ENCODE assay signal across 13 cellular contexts in the genomic region with DNA sequence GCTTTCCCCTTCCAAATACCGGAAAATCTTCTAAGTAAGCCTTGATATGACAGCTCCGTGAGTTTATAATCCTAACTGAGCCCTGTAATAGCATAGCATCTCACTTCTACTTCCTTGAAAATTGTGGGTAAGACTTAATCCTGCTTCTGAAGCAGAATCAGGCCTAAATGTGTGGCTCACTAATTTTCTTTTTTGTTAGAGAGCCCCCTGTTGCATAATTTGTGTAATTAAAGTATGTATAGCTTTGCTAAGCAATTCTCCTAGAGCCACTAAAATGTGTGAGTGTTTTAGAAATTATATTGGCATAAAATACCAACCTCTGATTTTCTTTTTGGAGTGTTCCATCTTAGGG.
DNase-seq lines count a peak whose midpoint lies in the region; ATAC-seq, FAIRE-seq and TF ChIP-seq lines count a peak whose summit lies in the region.
"Had no signal": no experiment of that assay in that cellular context is flagged by ENCODE, and none has a peak within 500 bp of the region (broad histone marks: within the 10 kb centered on the region; RNA-seq: fewer than 3 reads in every experiment).

No MANE protein-coding gene starts in this region.

- H3K4me2 ChIP-seq in A549 (0 out of 3 replicates have a peak overlapping the region, but pooled peaks have one; percentile 26), HCT116 (ENCODE audit: low read length) (no peak overlapping the region)

- RAD21 ChIA-PET in HCT116 (lab: Charles Lee; ENCODE audit: low non-redundant PET in 1 of 2, low total read pairs in 2 of 2, uncharacterized antibody in 2 of 2, unreplicated experiment in 2 of 2) = no interaction called here

- H3K4me3 ChIP-seq in A549 (no peak overlapping the region), HCT116 (replicated peaks in 1 of 2; ENCODE audit: low read depth in 1 of 2, low read length in 2 of 2) (no peak overlapping the region), MG63 (no peak overlapping the region)
- H3K4me3 ChIP-seq: uterus had no signal

- H3K79me2 ChIP-seq in HCT116 (ENCODE audit: insufficient read depth, low read length) = no peaks in the 10 kb centered on the region

- TF ChIP-seq CTCF in A549 (IDR thresholded peaks at IDR 0.05) (peak; percentile 28; the same call in 2 of the 3 replicates), HCT116 (IDR thresholded peaks at IDR 0.05 in 2 of 3, conservative IDR thresholded peaks at IDR 0.05 in 1 of 3; ENCODE audit: borderline replicate concordance in 1 of 3, insufficient read depth in 1 of 3, low read depth in 2 of 3, low read length in 2 of 3) (peak; percentile 23 to 57 (median 25); a peak in 4 of 6 replicates)

- intact Hi-C loops in HCT116 (cut with micrococcal nuclease) = loop anchor here (1.0 to 2.0 kb wide), 3 partner anchors 235 to 1006 kb away; no protein-coding TSS in a partner anchor

- DNase-seq in A549 (ENCODE audit: low read depth in 1 of 2, low spot score in 1 of 2) = no peak
- DNase-seq in HCT116 (ENCODE audit: low read depth, low spot score) = no peak
- DNase-seq in NCI-H82 (lab: John Stamatoyannopoulos, UW) = peak; percentile 83
- DNase-seq in MG63 = no peak
- DNase-seq in activated CD4-positive, alpha-beta T cell treated with anti-CD3 and anti-CD28 coated beads, Interleukin-2, amount 50 U/mL, for 1 hour = no peak
- DNase-seq in KG1 (lab: John Stamatoyannopoulos, UW) = no peak
- DNase-seq: activated T-cell treated with anti-CD3 and anti-CD28 coated beads, Interleukin-2, amount 50 U/mL, for 24 hours; effector memory CD8-positive, alpha-beta T cell; Right ventricle myocardium superior; stimulated activated CD4-positive, alpha-beta T cell treated with anti-CD3 and anti-CD28 coated beads, Interleukin-4, amount 100 ng/mL, for 24 hours; uterus had no signal

- POLR2A ChIA-PET in A549 (lab: Yijun Ruan, JAX) (interaction anchor here (0.6 kb wide), 1 partner anchor 1043 kb away, joined by 4 read pairs; no protein-coding TSS in a partner anchor), HCT116 (lab: Charles Lee) (no interaction called here)

- CTCF ChIA-PET in A549 (lab: Yijun Ruan, JAX) (interaction anchor here (0.9 to 3.7 kb wide), 4 partner anchors 9 to 1007 kb away, joined by 3 to 16 read pairs (median 3); no protein-coding TSS in a partner anchor), HCT116 (lab: Charles Lee) (interaction anchor here (0.7 to 2.4 kb wide), 13 partner anchors 8 to 920 kb away, joined by 3 to 23 read pairs (median 5); no protein-coding TSS in a partner anchor)

- no peak for FAIRE-seq in A549 (lab: Jason Lieb, UNC)

- peak in 1 of 2 experiments; percentile 33; a peak in 2 of 5 replicates for TF ChIP-seq RAD21 in A549 (conservative IDR thresholded peaks at IDR 0.05 in 1 of 2, IDR thresholded peaks at IDR 0.05 in 1 of 2)
- peak; percentile 54 for TF ChIP-seq RAD21 in HCT116 (IDR thresholded peaks at IDR 0.05; ENCODE audit: low read depth)

- H3K27me3 ChIP-seq in HCT116 (ENCODE audit: insufficient read depth, low read length) (peaks cover 15% of the 10 kb centered on the region; the same call in 1 of the 2 replicates), MG63 (no peaks in the 10 kb centered on the region)
- H3K27me3 ChIP-seq: uterus had no signal

- BruUV-seq in HCT116 (replicated peaks; lab: Mats Ljungman, UMichigan) = no TSS peak

- H3K36me3 ChIP-seq in HCT116 (ENCODE audit: control insufficient read depth in 1 of 2, insufficient read depth in 2 of 2, low read length in 2 of 2) (no peaks in the 10 kb centered on the region), MG63 (no peaks in the 10 kb centered on the region)
- H3K36me3 ChIP-seq: uterus had no signal

- no peak overlapping the region for H2AFZ ChIP-seq in HCT116 (ENCODE audit: low read depth, low read length, poor library complexity, severe bottlenecking)

- TF ChIP-seq POLR2A in A549 (IDR thresholded peaks at IDR 0.05; ENCODE audit: low read length) (no peak), HCT116 (IDR thresholded peaks at IDR 0.05; ENCODE audit: borderline replicate concordance, extremely low read depth, insufficient read depth, insufficient read length) (no peak)

- ATAC-seq in A549 (peak; percentile 19 to 40; a peak in 2 of 6 replicates), HCT116 (peak; percentile 46; the same call in 1 of the 2 replicates), esophagus mucosa (peak; percentile 76), HG02852 (IDR thresholded peaks at IDR 0.05; ENCODE audit: unreplicated experiment) (no peak)
- ATAC-seq: effector memory CD8-positive, alpha-beta T cell had no signal

- no peak overlapping the region for H3K9ac ChIP-seq in HCT116 (ENCODE audit: low read length)

- peaks cover 12% of the 10 kb centered on the region for H3K4me1 ChIP-seq in A549
- H3K4me1 ChIP-seq in HCT116 (ENCODE audit: control insufficient read depth in 1 of 2, insufficient read depth in 2 of 2, low read length in 2 of 2) = no peaks in the 10 kb centered on the region
- H3K4me1 ChIP-seq: uterus had no signal

- no peaks in the 10 kb centered on the region for H4K20me1 ChIP-seq in HCT116 (ENCODE audit: insufficient read depth)

- WGBS in A549 (ENCODE audit: missing lambda C conversion rate) = 71% methylated on average over 2 of the region's 2 CpGs

- H3K9me2 ChIP-seq in HCT116 (ENCODE audit: insufficient read depth) = no peaks in the 10 kb centered on the region

- H3K9me3 ChIP-seq in A549 = no peaks in the 10 kb centered on the region
- no peaks in the 10 kb centered on the region for H3K9me3 ChIP-seq in HCT116 (ENCODE audit: control insufficient read depth in 1 of 2, insufficient read depth in 1 of 2, low read depth in 1 of 2, low read length in 2 of 2)
- 0 out of 2 replicates have a peak, but pooled peaks cover 1% of the 10 kb centered on the region for H3K9me3 ChIP-seq in MG63
- H3K9me3 ChIP-seq: uterus had no signal

- H3K27ac ChIP-seq in A549 (no peak overlapping the region), HCT116 (ENCODE audit: low read depth, low read length) (no peak overlapping the region)
- H3K27ac ChIP-seq: uterus had no signal

- TF ChIP-seq EP300 in A549 (IDR thresholded peaks at IDR 0.05) = no peak

TF ChIP-seq in A549, 52 proteins besides CTCF, POLR2A, EP300 and RAD21:
- TF ChIP-seq, protein P1, sequence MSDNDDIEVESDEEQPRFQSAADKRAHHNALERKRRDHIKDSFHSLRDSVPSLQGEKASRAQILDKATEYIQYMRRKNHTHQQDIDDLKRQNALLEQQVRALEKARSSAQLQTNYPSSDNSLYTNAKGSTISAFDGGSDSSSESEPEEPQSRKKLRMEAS (IDR thresholded peaks at IDR 0.05) = no peak
- 0 out of 3 replicates have a peak, but pooled peaks have one; percentile 10 for TF ChIP-seq SMC3 (IDR thresholded peaks at IDR 0.05)

TF ChIP-seq in HCT116, 20 proteins besides CTCF, POLR2A, EP300 and RAD21:
- TF ChIP-seq, protein P2, sequence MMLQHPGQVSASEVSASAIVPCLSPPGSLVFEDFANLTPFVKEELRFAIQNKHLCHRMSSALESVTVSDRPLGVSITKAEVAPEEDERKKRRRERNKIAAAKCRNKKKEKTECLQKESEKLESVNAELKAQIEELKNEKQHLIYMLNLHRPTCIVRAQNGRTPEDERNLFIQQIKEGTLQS (IDR thresholded peaks at IDR 0.05) = no peak
- no peak for TF ChIP-seq SIN3A (IDR thresholded peaks at IDR 0.05; ENCODE audit: low read depth)
- TF ChIP-seq, protein P3, sequence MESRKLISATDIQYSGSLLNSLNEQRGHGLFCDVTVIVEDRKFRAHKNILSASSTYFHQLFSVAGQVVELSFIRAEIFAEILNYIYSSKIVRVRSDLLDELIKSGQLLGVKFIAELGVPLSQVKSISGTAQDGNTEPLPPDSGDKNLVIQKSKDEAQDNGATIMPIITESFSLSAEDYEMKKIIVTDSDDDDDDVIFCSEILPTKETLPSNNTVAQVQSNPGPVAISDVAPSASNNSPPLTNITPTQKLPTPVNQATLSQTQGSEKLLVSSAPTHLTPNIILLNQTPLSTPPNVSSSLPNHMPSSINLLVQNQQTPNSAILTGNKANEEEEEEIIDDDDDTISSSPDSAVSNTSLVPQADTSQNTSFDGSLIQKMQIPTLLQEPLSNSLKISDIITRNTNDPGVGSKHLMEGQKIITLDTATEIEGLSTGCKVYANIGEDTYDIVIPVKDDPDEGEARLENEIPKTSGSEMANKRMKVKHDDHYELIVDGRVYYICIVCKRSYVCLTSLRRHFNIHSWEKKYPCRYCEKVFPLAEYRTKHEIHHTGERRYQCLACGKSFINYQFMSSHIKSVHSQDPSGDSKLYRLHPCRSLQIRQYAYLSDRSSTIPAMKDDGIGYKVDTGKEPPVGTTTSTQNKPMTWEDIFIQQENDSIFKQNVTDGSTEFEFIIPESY (IDR thresholded peaks at IDR 0.05; ENCODE audit: extremely low read depth, insufficient replicate concordance, low read length) = no peak
- TF ChIP-seq, protein P4, sequence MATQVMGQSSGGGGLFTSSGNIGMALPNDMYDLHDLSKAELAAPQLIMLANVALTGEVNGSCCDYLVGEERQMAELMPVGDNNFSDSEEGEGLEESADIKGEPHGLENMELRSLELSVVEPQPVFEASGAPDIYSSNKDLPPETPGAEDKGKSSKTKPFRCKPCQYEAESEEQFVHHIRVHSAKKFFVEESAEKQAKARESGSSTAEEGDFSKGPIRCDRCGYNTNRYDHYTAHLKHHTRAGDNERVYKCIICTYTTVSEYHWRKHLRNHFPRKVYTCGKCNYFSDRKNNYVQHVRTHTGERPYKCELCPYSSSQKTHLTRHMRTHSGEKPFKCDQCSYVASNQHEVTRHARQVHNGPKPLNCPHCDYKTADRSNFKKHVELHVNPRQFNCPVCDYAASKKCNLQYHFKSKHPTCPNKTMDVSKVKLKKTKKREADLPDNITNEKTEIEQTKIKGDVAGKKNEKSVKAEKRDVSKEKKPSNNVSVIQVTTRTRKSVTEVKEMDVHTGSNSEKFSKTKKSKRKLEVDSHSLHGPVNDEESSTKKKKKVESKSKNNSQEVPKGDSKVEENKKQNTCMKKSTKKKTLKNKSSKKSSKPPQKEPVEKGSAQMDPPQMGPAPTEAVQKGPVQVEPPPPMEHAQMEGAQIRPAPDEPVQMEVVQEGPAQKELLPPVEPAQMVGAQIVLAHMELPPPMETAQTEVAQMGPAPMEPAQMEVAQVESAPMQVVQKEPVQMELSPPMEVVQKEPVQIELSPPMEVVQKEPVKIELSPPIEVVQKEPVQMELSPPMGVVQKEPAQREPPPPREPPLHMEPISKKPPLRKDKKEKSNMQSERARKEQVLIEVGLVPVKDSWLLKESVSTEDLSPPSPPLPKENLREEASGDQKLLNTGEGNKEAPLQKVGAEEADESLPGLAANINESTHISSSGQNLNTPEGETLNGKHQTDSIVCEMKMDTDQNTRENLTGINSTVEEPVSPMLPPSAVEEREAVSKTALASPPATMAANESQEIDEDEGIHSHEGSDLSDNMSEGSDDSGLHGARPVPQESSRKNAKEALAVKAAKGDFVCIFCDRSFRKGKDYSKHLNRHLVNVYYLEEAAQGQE (IDR thresholded peaks at IDR 0.05; ENCODE audit: low read depth) = no peak
- TF ChIP-seq, protein P1 (IDR thresholded peaks at IDR 0.05) = no peak
- TF ChIP-seq ZFX (IDR thresholded peaks at IDR 0.05) = no peak
